ENCODE assay signal across 22 cellular contexts in genomic region chr13:39433705-39434104, GRCh38.
DNase-seq lines count a peak whose midpoint lies in the region; ATAC-seq, FAIRE-seq and TF ChIP-seq lines count a peak whose summit lies in the region.
"Had no signal": no experiment of that assay in that cellular context is flagged by ENCODE, and none has a peak within 500 bp of the region (broad histone marks: within the 10 kb centered on the region; RNA-seq: fewer than 3 reads in every experiment).

No MANE protein-coding gene starts in this region.

- H3K27me3 Mint-ChIP-seq in astrocyte (ENCODE audit: low read depth, unreplicated experiment) (no peaks in the 10 kb centered on the region), nephron progenitor cell (ENCODE audit: low read depth, poor library complexity) (peaks cover 3% of the 10 kb centered on the region)
- H3K27me3 Mint-ChIP-seq in activated naive CD4-positive, alpha-beta T cell treated with anti-CD3 and anti-CD28 coated beads for 36 hours (ENCODE audit: low read depth) = peaks cover 25% of the 10 kb centered on the region
- H3K27me3 Mint-ChIP-seq: CD4-positive, CD25-positive, alpha-beta regulatory T cell had no signal

- peak; percentile 25 for ATAC-seq in Right ventricle myocardium superior (ENCODE audit: poor library complexity)
- ATAC-seq in HG03565 (IDR thresholded peaks at IDR 0.05; ENCODE audit: unreplicated experiment) = no peak
- ATAC-seq: HCT116, HepG2 had no signal

- H3K27me3 ChIP-seq in astrocyte (ENCODE audit: insufficient read depth, low read length) = no peaks in the 10 kb centered on the region
- H3K27me3 ChIP-seq: BE2C had no signal

- H4K20me1 ChIP-seq in astrocyte (ENCODE audit: insufficient read depth, low read length) = no peaks in the 10 kb centered on the region

- H3K9ac ChIP-seq in astrocyte (ENCODE audit: low read length) = no peak overlapping the region

- no peaks in the 10 kb centered on the region for H3K4me1 ChIP-seq in astrocyte (ENCODE audit: insufficient read depth, low read length)
- H3K4me1 ChIP-seq: BE2C had no signal

- no peaks in the 10 kb centered on the region for H3K9me3 ChIP-seq in astrocyte (ENCODE audit: insufficient read depth, low read depth, low read length)
- H3K9me3 ChIP-seq: BE2C had no signal

- no peak overlapping the region for H3K27ac ChIP-seq in astrocyte (ENCODE audit: low read depth, low read length)

- H3K4me3 Mint-ChIP-seq in astrocyte (ENCODE audit: unreplicated experiment) (no peak overlapping the region), nephron progenitor cell (no peak overlapping the region)
- no peak overlapping the region for H3K4me3 Mint-ChIP-seq in activated naive CD4-positive, alpha-beta T cell treated with anti-CD3 and anti-CD28 coated beads for 36 hours
- H3K4me3 Mint-ChIP-seq: CD4-positive, CD25-positive, alpha-beta regulatory T cell; CD8-positive, alpha-beta memory T cell; HFFc6; IgD-negative memory B cell had no signal

- FAIRE-seq in astrocyte (lab: Jason Lieb, UNC) = peak; percentile 32
- FAIRE-seq: A204.1, HepG2 had no signal

- peaks cover 5% of the 10 kb centered on the region for H3K9me3 Mint-ChIP-seq in astrocyte (ENCODE audit: unreplicated experiment)
- H3K9me3 Mint-ChIP-seq in nephron progenitor cell = peaks cover 43% of the 10 kb centered on the region
- H3K9me3 Mint-ChIP-seq in activated naive CD4-positive, alpha-beta T cell treated with anti-CD3 and anti-CD28 coated beads for 36 hours = peaks cover 5% of the 10 kb centered on the region

- no peak overlapping the region for H3K4me2 ChIP-seq in astrocyte (ENCODE audit: low read length)

- intact Hi-C loops in Right ventricle myocardium superior (cut with DNase I) = no loop called here
- intact Hi-C loops in cardiac septum (cut with DNase I) = no loop called here
- intact Hi-C loops in activated naive CD4-positive, alpha-beta T cell treated with anti-CD3 and anti-CD28 coated beads for 36 hours (cut with micrococcal nuclease) = no loop called here

- TF ChIP-seq CTCF in astrocyte (IDR thresholded peaks at IDR 0.05; ENCODE audit: insufficient read depth, low read depth, low read length) (no peak), nephron progenitor cell (IDR thresholded peaks at IDR 0.05) (no peak)

- H3K79me2 ChIP-seq in astrocyte (ENCODE audit: insufficient read depth, low read length) = no peaks in the 10 kb centered on the region

- peaks cover 13% of the 10 kb centered on the region for H3K36me3 Mint-ChIP-seq in astrocyte (ENCODE audit: low read depth, unreplicated experiment)
- H3K36me3 Mint-ChIP-seq in nephron progenitor cell (ENCODE audit: low read depth) = peaks cover 33% of the 10 kb centered on the region
- no peaks in the 10 kb centered on the region for H3K36me3 Mint-ChIP-seq in activated naive CD4-positive, alpha-beta T cell treated with anti-CD3 and anti-CD28 coated beads for 36 hours (ENCODE audit: low read depth)
- H3K36me3 Mint-ChIP-seq: CD4-positive, CD25-positive, alpha-beta regulatory T cell; CD8-positive, alpha-beta memory T cell; IgD-negative memory B cell had no signal

- no peak overlapping the region for H2AFZ ChIP-seq in astrocyte (ENCODE audit: low read depth, low read length)

- H3K4me1 Mint-ChIP-seq in astrocyte (ENCODE audit: low read depth, unreplicated experiment) = no peaks in the 10 kb centered on the region
- H3K4me1 Mint-ChIP-seq in nephron progenitor cell = no peaks in the 10 kb centered on the region
- H3K4me1 Mint-ChIP-seq in activated naive CD4-positive, alpha-beta T cell treated with anti-CD3 and anti-CD28 coated beads for 36 hours (ENCODE audit: low read depth) = no peaks in the 10 kb centered on the region
- H3K4me1 Mint-ChIP-seq: CD4-positive, CD25-positive, alpha-beta regulatory T cell; CD8-positive, alpha-beta memory T cell; IgD-negative memory B cell had no signal

- no peak for DNase-seq in Right ventricle myocardium superior
- no peak for DNase-seq in cardiac septum (ENCODE audit: low spot score)
- DNase-seq in astrocyte (ENCODE audit: low read depth) = no peak
- no peak for DNase-seq in nephron progenitor cell
- DNase-seq in activated naive CD4-positive, alpha-beta T cell treated with anti-CD3 and anti-CD28 coated beads for 36 hours = no peak
- DNase-seq: ACHN; BE2C; C1 segment of cervical spinal cord; CD4-positive, CD25-positive, alpha-beta regulatory T cell; CD8-positive, alpha-beta memory T cell; COR-L47; DMS153; DMS79 treated with DMSO at 0.1 percent for 48 hours; GF-D8; GOT3; H7; HFFc6 had no signal

- H3K27ac Mint-ChIP-seq in astrocyte (ENCODE audit: unreplicated experiment) = no peak overlapping the region
- peak overlapping the region; percentile 41 for H3K27ac Mint-ChIP-seq in nephron progenitor cell
- no peak overlapping the region for H3K27ac Mint-ChIP-seq in activated naive CD4-positive, alpha-beta T cell treated with anti-CD3 and anti-CD28 coated beads for 36 hours
- H3K27ac Mint-ChIP-seq: CD4-positive, CD25-positive, alpha-beta regulatory T cell; CD8-positive, alpha-beta memory T cell; HFFc6; IgD-negative memory B cell had no signal

- H3K36me3 ChIP-seq in astrocyte (ENCODE audit: insufficient read depth, low read length) = no peaks in the 10 kb centered on the region
- H3K36me3 ChIP-seq: BE2C had no signal

- H3K4me3 ChIP-seq in astrocyte (ENCODE audit: insufficient read depth, low read depth, low read length) = no peak overlapping the region

- CTCF ChIA-PET in activated naive CD4-positive, alpha-beta T cell treated with anti-CD3 and anti-CD28 coated beads for 36 hours (lab: Charles Lee) = no interaction called here
